Comparison of ENCODE assay signal across 1 cellular context in the genomic region with DNA sequence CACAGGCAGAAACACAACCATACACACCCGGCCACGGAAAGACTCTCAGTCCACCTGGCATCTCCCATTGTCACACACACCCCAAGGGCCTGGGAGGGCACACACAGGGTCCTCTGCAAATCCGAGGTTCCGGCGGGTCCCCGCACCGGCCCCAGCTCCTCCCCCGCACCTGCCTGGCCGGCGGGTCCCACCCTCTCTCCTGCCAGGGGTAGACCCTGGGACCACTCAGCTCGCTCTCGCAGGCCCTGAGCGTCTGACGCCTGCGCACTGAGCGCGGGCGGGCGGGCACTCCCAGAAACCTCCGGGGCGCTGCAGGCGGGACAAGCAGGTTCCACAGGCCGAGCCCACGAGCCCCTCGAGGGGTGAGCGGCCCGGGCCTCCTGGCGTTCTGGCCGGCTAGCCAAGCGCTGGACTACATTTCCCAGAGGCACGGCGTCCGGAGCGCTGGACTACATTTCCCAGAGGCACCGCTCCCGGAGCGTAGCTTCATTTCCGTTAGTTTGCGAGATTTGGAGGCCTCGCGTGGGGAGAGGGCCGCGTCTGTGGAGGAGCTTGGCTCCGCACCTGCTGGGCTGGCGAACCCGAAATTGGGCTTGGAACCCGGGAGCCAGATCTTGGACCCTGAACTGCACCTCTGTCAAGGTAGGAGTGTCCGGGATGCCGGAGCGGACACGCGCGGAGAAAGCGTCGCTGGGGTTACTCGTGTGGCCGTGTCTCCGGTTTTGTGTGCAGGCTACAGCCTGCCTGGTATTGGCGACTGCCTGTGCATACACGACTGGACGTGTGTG.
TF ChIP-seq lines count a peak whose summit lies in the region.

A gene (plus strand): TSS at position 505 of the 788 bp plus-strand sequence. CDS start 10,686 bp downstream, outside the sequence.

TF ChIP-seq in K562, 482 proteins besides CTCF, POLR2A, EP300 and RAD21 (continued from another document and continues in another):
- TF ChIP-seq, protein P1, sequence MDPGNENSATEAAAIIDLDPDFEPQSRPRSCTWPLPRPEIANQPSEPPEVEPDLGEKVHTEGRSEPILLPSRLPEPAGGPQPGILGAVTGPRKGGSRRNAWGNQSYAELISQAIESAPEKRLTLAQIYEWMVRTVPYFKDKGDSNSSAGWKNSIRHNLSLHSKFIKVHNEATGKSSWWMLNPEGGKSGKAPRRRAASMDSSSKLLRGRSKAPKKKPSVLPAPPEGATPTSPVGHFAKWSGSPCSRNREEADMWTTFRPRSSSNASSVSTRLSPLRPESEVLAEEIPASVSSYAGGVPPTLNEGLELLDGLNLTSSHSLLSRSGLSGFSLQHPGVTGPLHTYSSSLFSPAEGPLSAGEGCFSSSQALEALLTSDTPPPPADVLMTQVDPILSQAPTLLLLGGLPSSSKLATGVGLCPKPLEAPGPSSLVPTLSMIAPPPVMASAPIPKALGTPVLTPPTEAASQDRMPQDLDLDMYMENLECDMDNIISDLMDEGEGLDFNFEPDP (CRISPR knock-in tag; IDR thresholded peaks at IDR 0.05), result no peak
- TF ChIP-seq DMBX1 (CRISPR knock-in tag; IDR thresholded peaks at IDR 0.05; ENCODE audit: borderline replicate concordance), result 0 out of 2 replicates have a peak, but pooled peaks have one; percentile 39
- TF ChIP-seq PML (IDR thresholded peaks at IDR 0.05; ENCODE audit: low read length), result no peak; the same call in 1 of the 2 replicates
- no peak for TF ChIP-seq ZNF282 (CRISPR knock-in tag; IDR thresholded peaks at IDR 0.05)
- TF ChIP-seq LARP7 (IDR thresholded peaks at IDR 0.05), result no peak
- peak; percentile 61; the same call in 1 of the 2 replicates for TF ChIP-seq ETV5 (CRISPR knock-in tag; IDR thresholded peaks at IDR 0.05; ENCODE audit: low read depth)
- no peak for TF ChIP-seq HMG20B (CRISPR knock-in tag; IDR thresholded peaks at IDR 0.05)
- TF ChIP-seq, protein P2, sequence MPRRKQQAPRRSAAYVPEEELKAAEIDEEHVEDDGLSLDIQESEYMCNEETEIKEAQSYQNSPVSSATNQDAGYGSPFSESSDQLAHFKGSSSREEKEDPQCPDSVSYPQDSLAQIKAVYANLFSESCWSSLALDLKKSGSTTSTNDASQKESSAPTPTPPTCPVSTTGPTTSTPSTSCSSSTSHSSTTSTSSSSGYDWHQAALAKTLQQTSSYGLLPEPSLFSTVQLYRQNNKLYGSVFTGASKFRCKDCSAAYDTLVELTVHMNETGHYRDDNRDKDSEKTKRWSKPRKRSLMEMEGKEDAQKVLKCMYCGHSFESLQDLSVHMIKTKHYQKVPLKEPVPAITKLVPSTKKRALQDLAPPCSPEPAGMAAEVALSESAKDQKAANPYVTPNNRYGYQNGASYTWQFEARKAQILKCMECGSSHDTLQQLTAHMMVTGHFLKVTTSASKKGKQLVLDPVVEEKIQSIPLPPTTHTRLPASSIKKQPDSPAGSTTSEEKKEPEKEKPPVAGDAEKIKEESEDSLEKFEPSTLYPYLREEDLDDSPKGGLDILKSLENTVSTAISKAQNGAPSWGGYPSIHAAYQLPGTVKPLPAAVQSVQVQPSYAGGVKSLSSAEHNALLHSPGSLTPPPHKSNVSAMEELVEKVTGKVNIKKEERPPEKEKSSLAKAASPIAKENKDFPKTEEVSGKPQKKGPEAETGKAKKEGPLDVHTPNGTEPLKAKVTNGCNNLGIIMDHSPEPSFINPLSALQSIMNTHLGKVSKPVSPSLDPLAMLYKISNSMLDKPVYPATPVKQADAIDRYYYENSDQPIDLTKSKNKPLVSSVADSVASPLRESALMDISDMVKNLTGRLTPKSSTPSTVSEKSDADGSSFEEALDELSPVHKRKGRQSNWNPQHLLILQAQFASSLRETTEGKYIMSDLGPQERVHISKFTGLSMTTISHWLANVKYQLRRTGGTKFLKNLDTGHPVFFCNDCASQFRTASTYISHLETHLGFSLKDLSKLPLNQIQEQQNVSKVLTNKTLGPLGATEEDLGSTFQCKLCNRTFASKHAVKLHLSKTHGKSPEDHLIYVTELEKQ (CRISPR knock-in tag; IDR thresholded peaks at IDR 0.05), result no peak
- no peak for TF ChIP-seq NFXL1 (CRISPR knock-in tag; IDR thresholded peaks at IDR 0.05)
- TF ChIP-seq ELF2 (CRISPR knock-in tag; IDR thresholded peaks at IDR 0.05), result no peak
- TF ChIP-seq XRCC4 (IDR thresholded peaks at IDR 0.05; ENCODE audit: extremely low read depth, insufficient read depth, insufficient read length), result no peak
- TF ChIP-seq ZBTB8A (IDR thresholded peaks at IDR 0.05; ENCODE audit: partially characterized antibody), result no peak
- TF ChIP-seq POLR2G (IDR thresholded peaks at IDR 0.05; ENCODE audit: low read depth, low read length), result peak; percentile 85
- TF ChIP-seq TFAM (CRISPR knock-in tag; conservative IDR thresholded peaks at IDR 0.05), result no peak
- no peak for TF ChIP-seq MAFK (IDR thresholded peaks at IDR 0.05; ENCODE audit: low read length)
- TF ChIP-seq, protein P3, sequence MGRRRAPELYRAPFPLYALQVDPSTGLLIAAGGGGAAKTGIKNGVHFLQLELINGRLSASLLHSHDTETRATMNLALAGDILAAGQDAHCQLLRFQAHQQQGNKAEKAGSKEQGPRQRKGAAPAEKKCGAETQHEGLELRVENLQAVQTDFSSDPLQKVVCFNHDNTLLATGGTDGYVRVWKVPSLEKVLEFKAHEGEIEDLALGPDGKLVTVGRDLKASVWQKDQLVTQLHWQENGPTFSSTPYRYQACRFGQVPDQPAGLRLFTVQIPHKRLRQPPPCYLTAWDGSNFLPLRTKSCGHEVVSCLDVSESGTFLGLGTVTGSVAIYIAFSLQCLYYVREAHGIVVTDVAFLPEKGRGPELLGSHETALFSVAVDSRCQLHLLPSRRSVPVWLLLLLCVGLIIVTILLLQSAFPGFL (CRISPR knock-in tag; IDR thresholded peaks at IDR 0.05), result no peak
- TF ChIP-seq, protein P4, sequence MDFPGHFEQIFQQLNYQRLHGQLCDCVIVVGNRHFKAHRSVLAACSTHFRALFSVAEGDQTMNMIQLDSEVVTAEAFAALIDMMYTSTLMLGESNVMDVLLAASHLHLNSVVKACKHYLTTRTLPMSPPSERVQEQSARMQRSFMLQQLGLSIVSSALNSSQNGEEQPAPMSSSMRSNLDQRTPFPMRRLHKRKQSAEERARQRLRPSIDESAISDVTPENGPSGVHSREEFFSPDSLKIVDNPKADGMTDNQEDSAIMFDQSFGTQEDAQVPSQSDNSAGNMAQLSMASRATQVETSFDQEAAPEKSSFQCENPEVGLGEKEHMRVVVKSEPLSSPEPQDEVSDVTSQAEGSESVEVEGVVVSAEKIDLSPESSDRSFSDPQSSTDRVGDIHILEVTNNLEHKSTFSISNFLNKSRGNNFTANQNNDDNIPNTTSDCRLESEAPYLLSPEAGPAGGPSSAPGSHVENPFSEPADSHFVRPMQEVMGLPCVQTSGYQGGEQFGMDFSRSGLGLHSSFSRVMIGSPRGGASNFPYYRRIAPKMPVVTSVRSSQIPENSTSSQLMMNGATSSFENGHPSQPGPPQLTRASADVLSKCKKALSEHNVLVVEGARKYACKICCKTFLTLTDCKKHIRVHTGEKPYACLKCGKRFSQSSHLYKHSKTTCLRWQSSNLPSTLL (IDR thresholded peaks at IDR 0.05), result no peak
- TF ChIP-seq TCF7 (IDR thresholded peaks at IDR 0.05; ENCODE audit: borderline replicate concordance), result no peak
- no peak for TF ChIP-seq ILF3 (IDR thresholded peaks at IDR 0.05; ENCODE audit: borderline replicate concordance)
- no peak for TF ChIP-seq THRAP3 (IDR thresholded peaks at IDR 0.05; ENCODE audit: borderline replicate concordance)
- TF ChIP-seq, protein P5, sequence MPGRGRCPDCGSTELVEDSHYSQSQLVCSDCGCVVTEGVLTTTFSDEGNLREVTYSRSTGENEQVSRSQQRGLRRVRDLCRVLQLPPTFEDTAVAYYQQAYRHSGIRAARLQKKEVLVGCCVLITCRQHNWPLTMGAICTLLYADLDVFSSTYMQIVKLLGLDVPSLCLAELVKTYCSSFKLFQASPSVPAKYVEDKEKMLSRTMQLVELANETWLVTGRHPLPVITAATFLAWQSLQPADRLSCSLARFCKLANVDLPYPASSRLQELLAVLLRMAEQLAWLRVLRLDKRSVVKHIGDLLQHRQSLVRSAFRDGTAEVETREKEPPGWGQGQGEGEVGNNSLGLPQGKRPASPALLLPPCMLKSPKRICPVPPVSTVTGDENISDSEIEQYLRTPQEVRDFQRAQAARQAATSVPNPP (IDR thresholded peaks at IDR 0.05; ENCODE audit: borderline replicate concordance, insufficient read depth, insufficient read length), result no peak
- no peak for TF ChIP-seq KAT7 (CRISPR knock-in tag; IDR thresholded peaks at IDR 0.05; ENCODE audit: borderline replicate concordance)
- TF ChIP-seq, protein P6, sequence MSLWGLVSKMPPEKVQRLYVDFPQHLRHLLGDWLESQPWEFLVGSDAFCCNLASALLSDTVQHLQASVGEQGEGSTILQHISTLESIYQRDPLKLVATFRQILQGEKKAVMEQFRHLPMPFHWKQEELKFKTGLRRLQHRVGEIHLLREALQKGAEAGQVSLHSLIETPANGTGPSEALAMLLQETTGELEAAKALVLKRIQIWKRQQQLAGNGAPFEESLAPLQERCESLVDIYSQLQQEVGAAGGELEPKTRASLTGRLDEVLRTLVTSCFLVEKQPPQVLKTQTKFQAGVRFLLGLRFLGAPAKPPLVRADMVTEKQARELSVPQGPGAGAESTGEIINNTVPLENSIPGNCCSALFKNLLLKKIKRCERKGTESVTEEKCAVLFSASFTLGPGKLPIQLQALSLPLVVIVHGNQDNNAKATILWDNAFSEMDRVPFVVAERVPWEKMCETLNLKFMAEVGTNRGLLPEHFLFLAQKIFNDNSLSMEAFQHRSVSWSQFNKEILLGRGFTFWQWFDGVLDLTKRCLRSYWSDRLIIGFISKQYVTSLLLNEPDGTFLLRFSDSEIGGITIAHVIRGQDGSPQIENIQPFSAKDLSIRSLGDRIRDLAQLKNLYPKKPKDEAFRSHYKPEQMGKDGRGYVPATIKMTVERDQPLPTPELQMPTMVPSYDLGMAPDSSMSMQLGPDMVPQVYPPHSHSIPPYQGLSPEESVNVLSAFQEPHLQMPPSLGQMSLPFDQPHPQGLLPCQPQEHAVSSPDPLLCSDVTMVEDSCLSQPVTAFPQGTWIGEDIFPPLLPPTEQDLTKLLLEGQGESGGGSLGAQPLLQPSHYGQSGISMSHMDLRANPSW (CRISPR knock-in tag; IDR thresholded peaks at IDR 0.05), result no peak
- no peak for TF ChIP-seq STAT5B (CRISPR knock-in tag; IDR thresholded peaks at IDR 0.05)
- TF ChIP-seq ZNF785 (CRISPR knock-in tag; IDR thresholded peaks at IDR 0.05), result no peak
- TF ChIP-seq ARHGAP35 (IDR thresholded peaks at IDR 0.05; ENCODE audit: partially characterized antibody), result no peak
- TF ChIP-seq ZNF165 (CRISPR knock-in tag; IDR thresholded peaks at IDR 0.05; ENCODE audit: borderline replicate concordance), result no peak
- TF ChIP-seq, protein P7, sequence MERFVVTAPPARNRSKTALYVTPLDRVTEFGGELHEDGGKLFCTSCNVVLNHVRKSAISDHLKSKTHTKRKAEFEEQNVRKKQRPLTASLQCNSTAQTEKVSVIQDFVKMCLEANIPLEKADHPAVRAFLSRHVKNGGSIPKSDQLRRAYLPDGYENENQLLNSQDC (CRISPR knock-in tag; IDR thresholded peaks at IDR 0.05), result no peak
- TF ChIP-seq SMAD3 (CRISPR knock-in tag; conservative IDR thresholded peaks at IDR 0.05), result no peak
- TF ChIP-seq NEUROD1 (IDR thresholded peaks at IDR 0.05; ENCODE audit: borderline replicate concordance, low read depth, low read length, partially characterized antibody), result no peak
- TF ChIP-seq, protein P8, sequence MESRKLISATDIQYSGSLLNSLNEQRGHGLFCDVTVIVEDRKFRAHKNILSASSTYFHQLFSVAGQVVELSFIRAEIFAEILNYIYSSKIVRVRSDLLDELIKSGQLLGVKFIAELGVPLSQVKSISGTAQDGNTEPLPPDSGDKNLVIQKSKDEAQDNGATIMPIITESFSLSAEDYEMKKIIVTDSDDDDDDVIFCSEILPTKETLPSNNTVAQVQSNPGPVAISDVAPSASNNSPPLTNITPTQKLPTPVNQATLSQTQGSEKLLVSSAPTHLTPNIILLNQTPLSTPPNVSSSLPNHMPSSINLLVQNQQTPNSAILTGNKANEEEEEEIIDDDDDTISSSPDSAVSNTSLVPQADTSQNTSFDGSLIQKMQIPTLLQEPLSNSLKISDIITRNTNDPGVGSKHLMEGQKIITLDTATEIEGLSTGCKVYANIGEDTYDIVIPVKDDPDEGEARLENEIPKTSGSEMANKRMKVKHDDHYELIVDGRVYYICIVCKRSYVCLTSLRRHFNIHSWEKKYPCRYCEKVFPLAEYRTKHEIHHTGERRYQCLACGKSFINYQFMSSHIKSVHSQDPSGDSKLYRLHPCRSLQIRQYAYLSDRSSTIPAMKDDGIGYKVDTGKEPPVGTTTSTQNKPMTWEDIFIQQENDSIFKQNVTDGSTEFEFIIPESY (CRISPR knock-in tag; IDR thresholded peaks at IDR 0.05), result no peak
- peak; percentile 75 for TF ChIP-seq MBD2 (IDR thresholded peaks at IDR 0.05; ENCODE audit: borderline replicate concordance, low read depth)
- TF ChIP-seq HLTF (IDR thresholded peaks at IDR 0.05), result no peak
- TF ChIP-seq, protein P9, sequence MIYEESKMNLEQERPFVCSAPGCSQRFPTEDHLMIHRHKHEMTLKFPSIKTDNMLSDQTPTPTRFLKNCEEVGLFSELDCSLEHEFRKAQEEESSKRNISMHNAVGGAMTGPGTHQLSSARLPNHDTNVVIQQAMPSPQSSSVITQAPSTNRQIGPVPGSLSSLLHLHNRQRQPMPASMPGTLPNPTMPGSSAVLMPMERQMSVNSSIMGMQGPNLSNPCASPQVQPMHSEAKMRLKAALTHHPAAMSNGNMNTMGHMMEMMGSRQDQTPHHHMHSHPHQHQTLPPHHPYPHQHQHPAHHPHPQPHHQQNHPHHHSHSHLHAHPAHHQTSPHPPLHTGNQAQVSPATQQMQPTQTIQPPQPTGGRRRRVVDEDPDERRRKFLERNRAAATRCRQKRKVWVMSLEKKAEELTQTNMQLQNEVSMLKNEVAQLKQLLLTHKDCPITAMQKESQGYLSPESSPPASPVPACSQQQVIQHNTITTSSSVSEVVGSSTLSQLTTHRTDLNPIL (CRISPR knock-in tag; IDR thresholded peaks at IDR 0.05), result no peak
- TF ChIP-seq, protein P10, sequence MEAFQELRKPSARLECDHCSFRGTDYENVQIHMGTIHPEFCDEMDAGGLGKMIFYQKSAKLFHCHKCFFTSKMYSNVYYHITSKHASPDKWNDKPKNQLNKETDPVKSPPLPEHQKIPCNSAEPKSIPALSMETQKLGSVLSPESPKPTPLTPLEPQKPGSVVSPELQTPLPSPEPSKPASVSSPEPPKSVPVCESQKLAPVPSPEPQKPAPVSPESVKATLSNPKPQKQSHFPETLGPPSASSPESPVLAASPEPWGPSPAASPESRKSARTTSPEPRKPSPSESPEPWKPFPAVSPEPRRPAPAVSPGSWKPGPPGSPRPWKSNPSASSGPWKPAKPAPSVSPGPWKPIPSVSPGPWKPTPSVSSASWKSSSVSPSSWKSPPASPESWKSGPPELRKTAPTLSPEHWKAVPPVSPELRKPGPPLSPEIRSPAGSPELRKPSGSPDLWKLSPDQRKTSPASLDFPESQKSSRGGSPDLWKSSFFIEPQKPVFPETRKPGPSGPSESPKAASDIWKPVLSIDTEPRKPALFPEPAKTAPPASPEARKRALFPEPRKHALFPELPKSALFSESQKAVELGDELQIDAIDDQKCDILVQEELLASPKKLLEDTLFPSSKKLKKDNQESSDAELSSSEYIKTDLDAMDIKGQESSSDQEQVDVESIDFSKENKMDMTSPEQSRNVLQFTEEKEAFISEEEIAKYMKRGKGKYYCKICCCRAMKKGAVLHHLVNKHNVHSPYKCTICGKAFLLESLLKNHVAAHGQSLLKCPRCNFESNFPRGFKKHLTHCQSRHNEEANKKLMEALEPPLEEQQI (IDR thresholded peaks at IDR 0.05), result no peak
- no peak for TF ChIP-seq PHTF2 (CRISPR knock-in tag; IDR thresholded peaks at IDR 0.05)
- no peak for TF ChIP-seq ZNF133 (CRISPR knock-in tag; IDR thresholded peaks at IDR 0.05)
- no peak for TF ChIP-seq ARID2 (IDR thresholded peaks at IDR 0.05)
- TF ChIP-seq CSDE1 (IDR thresholded peaks at IDR 0.05), result no peak
